Comparison of ENCODE assay signal across 1 cellular context in the genomic region with DNA sequence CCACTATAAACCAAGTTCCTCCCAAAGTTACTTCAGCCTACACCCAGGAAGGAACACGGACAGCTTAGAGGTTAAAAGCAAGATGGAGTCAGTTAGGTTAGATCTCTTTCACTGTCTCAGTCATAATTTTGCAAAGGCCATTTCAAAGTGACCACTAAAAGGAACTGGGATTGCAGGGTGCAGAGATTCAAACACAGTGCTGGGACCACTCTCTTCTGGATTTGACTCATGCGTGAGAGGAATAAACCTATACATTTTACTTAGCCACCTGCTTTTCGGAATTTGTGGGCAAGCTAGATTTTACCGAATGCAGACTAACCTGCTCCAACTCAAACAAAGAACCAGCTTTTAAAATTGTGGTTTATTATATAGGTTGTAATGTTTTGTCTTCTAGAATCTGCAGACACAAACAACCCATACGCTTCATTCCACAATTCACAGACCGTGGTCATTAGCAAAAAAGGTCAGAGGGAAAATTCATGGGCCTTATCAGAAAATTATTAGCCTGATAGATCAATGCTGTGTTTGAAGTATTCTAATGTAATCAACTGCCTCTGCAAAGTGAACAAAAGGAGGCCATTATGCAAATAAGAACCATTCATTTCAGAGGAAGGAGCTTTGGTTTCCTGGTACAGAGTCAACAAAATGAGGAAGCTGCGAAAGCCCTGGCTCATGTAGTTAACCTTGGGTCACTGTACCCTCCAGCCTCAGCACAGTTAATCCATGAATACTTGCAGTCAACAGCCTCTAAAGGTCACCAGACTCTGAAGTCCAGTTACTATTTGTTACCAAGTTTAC.
TF ChIP-seq lines count a peak whose summit lies in the region.

No MANE protein-coding gene starts in this region.

TF ChIP-seq in GM12878, 131 proteins besides CTCF, POLR2A, EP300 and RAD21 (continued from another document):
- TF ChIP-seq, protein P1, sequence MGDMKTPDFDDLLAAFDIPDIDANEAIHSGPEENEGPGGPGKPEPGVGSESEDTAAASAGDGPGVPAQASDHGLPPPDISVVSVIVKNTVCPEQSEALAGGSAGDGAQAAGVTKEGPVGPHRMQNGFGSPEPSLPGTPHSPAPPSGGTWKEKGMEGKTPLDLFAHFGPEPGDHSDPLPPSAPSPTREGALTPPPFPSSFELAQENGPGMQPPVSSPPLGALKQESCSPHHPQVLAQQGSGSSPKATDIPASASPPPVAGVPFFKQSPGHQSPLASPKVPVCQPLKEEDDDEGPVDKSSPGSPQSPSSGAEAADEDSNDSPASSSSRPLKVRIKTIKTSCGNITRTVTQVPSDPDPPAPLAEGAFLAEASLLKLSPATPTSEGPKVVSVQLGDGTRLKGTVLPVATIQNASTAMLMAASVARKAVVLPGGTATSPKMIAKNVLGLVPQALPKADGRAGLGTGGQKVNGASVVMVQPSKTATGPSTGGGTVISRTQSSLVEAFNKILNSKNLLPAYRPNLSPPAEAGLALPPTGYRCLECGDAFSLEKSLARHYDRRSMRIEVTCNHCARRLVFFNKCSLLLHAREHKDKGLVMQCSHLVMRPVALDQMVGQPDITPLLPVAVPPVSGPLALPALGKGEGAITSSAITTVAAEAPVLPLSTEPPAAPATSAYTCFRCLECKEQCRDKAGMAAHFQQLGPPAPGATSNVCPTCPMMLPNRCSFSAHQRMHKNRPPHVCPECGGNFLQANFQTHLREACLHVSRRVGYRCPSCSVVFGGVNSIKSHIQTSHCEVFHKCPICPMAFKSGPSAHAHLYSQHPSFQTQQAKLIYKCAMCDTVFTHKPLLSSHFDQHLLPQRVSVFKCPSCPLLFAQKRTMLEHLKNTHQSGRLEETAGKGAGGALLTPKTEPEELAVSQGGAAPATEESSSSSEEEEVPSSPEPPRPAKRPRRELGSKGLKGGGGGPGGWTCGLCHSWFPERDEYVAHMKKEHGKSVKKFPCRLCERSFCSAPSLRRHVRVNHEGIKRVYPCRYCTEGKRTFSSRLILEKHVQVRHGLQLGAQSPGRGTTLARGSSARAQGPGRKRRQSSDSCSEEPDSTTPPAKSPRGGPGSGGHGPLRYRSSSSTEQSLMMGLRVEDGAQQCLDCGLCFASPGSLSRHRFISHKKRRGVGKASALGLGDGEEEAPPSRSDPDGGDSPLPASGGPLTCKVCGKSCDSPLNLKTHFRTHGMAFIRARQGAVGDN (IDR thresholded peaks at IDR 0.05) = no peak
- TF ChIP-seq CBFB (IDR thresholded peaks at IDR 0.05; ENCODE audit: low read depth) (peak; percentile 26; the same call in 1 of the 2 replicates), TBL1XR1 (IDR thresholded peaks at IDR 0.05; ENCODE audit: low read depth, low read length) (peak; percentile 47; the same call in 1 of the 2 replicates), ZNF384 (IDR thresholded peaks at IDR 0.05; ENCODE audit: borderline replicate concordance, low read depth, low read length) (no peak), PAX5 (IDR thresholded peaks at IDR 0.05; ENCODE audit: borderline replicate concordance, low read depth, low read length) (peak; percentile 70; the same call in 1 of the 2 replicates), JUNB (IDR thresholded peaks at IDR 0.05) (peak; percentile 87), NFIC (IDR thresholded peaks at IDR 0.05; ENCODE audit: low read depth, low read length) (peak; percentile 90), MEF2A (IDR thresholded peaks at IDR 0.05; ENCODE audit: insufficient read depth, low read depth, low read length) (peak; percentile 71), FOXM1 (IDR thresholded peaks at IDR 0.05; ENCODE audit: low read depth, low read length) (peak; percentile 80), TCF7 (IDR thresholded peaks at IDR 0.05; ENCODE audit: borderline replicate concordance) (no peak), NFYA (IDR thresholded peaks at IDR 0.05; ENCODE audit: borderline replicate concordance, low read depth, low read length) (no peak), POU2F2 (IDR thresholded peaks at IDR 0.05; ENCODE audit: borderline replicate concordance, low read depth, low read length) (peak; percentile 85; the same call in 2 of the 3 replicates), DPF2 (IDR thresholded peaks at IDR 0.05) (no peak), YY1 (IDR thresholded peaks at IDR 0.05; ENCODE audit: low read depth, low read length) (peak; percentile 44), GABPA (IDR thresholded peaks at IDR 0.05; ENCODE audit: low read depth) (peak; percentile 57; the same call in 1 of the 2 replicates), ZNF217 (IDR thresholded peaks at IDR 0.05) (no peak), TARDBP (IDR thresholded peaks at IDR 0.05; ENCODE audit: borderline replicate concordance) (no peak), GATAD2B (conservative IDR thresholded peaks at IDR 0.05; ENCODE audit: low read depth) (no peak), TCF3 (IDR thresholded peaks at IDR 0.05; ENCODE audit: borderline replicate concordance, insufficient read depth, low read depth, low read length) (peak; percentile 81), RB1 (IDR thresholded peaks at IDR 0.05; ENCODE audit: borderline replicate concordance) (no peak), MTA2 (IDR thresholded peaks at IDR 0.05; ENCODE audit: low read depth) (no peak), BHLHE40 (IDR thresholded peaks at IDR 0.05; ENCODE audit: borderline replicate concordance in 1 of 2, low read depth in 2 of 2, low read length in 1 of 2) (no peak), IKZF2 (IDR thresholded peaks at IDR 0.05) (peak; percentile 11 to 16; a peak in 1 of 4 replicates), NR2C2 (IDR thresholded peaks at IDR 0.05; ENCODE audit: borderline replicate concordance, control insufficient read depth, insufficient read length, low read depth) (no peak), RUNX3 (IDR thresholded peaks at IDR 0.05; ENCODE audit: low read length) (peak; percentile 96), CHD1 (IDR thresholded peaks at IDR 0.05; ENCODE audit: low read depth, low read length) (no peak), KAT2A (conservative IDR thresholded peaks at IDR 0.05; ENCODE audit: control insufficient read depth, low read depth, low read length) (no peak), SMC3 (IDR thresholded peaks at IDR 0.05; ENCODE audit: borderline replicate concordance, low read length) (no peak), SPI1 (IDR thresholded peaks at IDR 0.05; ENCODE audit: borderline replicate concordance, insufficient read depth, low read depth, low read length) (peak; percentile 90), TCF12 (IDR thresholded peaks at IDR 0.05; ENCODE audit: low read depth, low read length) (peak; percentile 76; the same call in 1 of the 2 replicates)
- TF ChIP-seq, protein P2, sequence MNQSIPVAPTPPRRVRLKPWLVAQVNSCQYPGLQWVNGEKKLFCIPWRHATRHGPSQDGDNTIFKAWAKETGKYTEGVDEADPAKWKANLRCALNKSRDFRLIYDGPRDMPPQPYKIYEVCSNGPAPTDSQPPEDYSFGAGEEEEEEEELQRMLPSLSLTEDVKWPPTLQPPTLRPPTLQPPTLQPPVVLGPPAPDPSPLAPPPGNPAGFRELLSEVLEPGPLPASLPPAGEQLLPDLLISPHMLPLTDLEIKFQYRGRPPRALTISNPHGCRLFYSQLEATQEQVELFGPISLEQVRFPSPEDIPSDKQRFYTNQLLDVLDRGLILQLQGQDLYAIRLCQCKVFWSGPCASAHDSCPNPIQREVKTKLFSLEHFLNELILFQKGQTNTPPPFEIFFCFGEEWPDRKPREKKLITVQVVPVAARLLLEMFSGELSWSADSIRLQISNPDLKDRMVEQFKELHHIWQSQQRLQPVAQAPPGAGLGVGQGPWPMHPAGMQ (IDR thresholded peaks at IDR 0.05; ENCODE audit: borderline replicate concordance) = no peak
- TF ChIP-seq, protein P3, sequence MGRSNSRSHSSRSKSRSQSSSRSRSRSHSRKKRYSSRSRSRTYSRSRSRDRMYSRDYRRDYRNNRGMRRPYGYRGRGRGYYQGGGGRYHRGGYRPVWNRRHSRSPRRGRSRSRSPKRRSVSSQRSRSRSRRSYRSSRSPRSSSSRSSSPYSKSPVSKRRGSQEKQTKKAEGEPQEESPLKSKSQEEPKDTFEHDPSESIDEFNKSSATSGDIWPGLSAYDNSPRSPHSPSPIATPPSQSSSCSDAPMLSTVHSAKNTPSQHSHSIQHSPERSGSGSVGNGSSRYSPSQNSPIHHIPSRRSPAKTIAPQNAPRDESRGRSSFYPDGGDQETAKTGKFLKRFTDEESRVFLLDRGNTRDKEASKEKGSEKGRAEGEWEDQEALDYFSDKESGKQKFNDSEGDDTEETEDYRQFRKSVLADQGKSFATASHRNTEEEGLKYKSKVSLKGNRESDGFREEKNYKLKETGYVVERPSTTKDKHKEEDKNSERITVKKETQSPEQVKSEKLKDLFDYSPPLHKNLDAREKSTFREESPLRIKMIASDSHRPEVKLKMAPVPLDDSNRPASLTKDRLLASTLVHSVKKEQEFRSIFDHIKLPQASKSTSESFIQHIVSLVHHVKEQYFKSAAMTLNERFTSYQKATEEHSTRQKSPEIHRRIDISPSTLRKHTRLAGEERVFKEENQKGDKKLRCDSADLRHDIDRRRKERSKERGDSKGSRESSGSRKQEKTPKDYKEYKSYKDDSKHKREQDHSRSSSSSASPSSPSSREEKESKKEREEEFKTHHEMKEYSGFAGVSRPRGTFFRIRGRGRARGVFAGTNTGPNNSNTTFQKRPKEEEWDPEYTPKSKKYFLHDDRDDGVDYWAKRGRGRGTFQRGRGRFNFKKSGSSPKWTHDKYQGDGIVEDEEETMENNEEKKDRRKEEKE (IDR thresholded peaks at IDR 0.05) = no peak
- TF ChIP-seq, protein P4, sequence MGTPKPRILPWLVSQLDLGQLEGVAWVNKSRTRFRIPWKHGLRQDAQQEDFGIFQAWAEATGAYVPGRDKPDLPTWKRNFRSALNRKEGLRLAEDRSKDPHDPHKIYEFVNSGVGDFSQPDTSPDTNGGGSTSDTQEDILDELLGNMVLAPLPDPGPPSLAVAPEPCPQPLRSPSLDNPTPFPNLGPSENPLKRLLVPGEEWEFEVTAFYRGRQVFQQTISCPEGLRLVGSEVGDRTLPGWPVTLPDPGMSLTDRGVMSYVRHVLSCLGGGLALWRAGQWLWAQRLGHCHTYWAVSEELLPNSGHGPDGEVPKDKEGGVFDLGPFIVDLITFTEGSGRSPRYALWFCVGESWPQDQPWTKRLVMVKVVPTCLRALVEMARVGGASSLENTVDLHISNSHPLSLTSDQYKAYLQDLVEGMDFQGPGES (IDR thresholded peaks at IDR 0.05) = no peak
